ENCODE assay signal across 24 cellular contexts in the genomic region with DNA sequence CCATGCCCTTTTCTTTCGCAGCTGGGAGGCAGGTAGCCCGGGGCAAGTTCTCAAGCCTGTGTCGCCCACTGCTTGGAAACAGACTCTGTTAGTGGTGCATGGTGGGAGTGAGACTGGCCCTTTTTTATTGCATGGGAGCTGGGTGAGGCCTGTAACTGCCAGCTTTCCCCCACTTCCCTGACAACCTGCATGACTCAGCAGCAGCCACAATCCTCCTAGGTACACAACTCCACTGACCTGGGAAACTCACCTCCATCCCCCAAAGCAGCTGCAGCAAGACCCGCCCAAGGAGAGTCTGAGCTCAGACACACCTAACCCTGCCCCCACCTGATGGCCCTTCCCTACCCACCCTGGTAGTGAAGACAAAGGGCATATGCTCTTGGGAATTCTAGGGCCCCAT. TPM values are rescaled to one million over a fixed set of nuclear protein-coding genes. Genes with fewer than 3 reads are reported as not detected.
DNase-seq lines count a peak whose midpoint lies in the region; ATAC-seq, FAIRE-seq and TF ChIP-seq lines count a peak whose summit lies in the region.
"Had no signal": no experiment of that assay in that cellular context is flagged by ENCODE, and none has a peak within 500 bp of the region (broad histone marks: within the 10 kb centered on the region; RNA-seq: fewer than 3 reads in every experiment).

No MANE protein-coding gene starts in this region.

- CTCF ChIA-PET in A549 (lab: Yijun Ruan, JAX): interaction anchor here (1.8 to 2.1 kb wide), 2 partner anchors 36 to 57 kb away, joined by 8 to 9 read pairs; no protein-coding TSS in a partner anchor

- ATAC-seq in A549: no peak
- peak; percentile 46 for ATAC-seq in esophagus mucosa
- no peak for ATAC-seq in GM21515 (IDR thresholded peaks at IDR 0.05; ENCODE audit: unreplicated experiment)
- ATAC-seq in HG02973 (IDR thresholded peaks at IDR 0.05; ENCODE audit: unreplicated experiment): no peak
- no peak for ATAC-seq in GM18505 (IDR thresholded peaks at IDR 0.05; ENCODE audit: unreplicated experiment)
- ATAC-seq: activated CD4-positive, alpha-beta T cell treated with anti-CD3 and anti-CD28 coated beads for 36 hours; activated CD8-positive, alpha-beta memory T cell treated with anti-CD3 and anti-CD28 coated beads, Interleukin-2, amount 10 ng/mL, durations not matched to agents 7 days and 5 days; effector memory CD8-positive, alpha-beta T cell; Panc1; SK-N-SH treated with all-trans-retinoic acid at 6 μM for 48 hours had no signal

- no peak for TF ChIP-seq RAD21 in A549 (conservative IDR thresholded peaks at IDR 0.05 in 1 of 2, IDR thresholded peaks at IDR 0.05 in 1 of 2)

- H3K4me1 ChIP-seq in A549: peaks cover 8% of the 10 kb centered on the region
- H3K4me1 ChIP-seq: vagina had no signal

- H3K9me3 ChIP-seq in A549: no peaks in the 10 kb centered on the region
- H3K9me3 ChIP-seq: neutrophil, vagina had no signal

- peak overlapping the region; percentile 42; the same call in 2 of the 3 replicates for H3K4me2 ChIP-seq in A549

- POLR2A ChIA-PET in A549 (lab: Yijun Ruan, JAX): no interaction called here

- WGBS in A549 (ENCODE audit: missing lambda C conversion rate): 81% methylated on average over 3 of the region's 4 CpGs

- no peak for FAIRE-seq in A549 (lab: Jason Lieb, UNC)

- peak overlapping the region; percentile 44 to 74; a peak in 4 of 6 replicates for H3K27ac ChIP-seq in A549
- H3K27ac ChIP-seq: neutrophil, vagina had no signal

- TF ChIP-seq POLR2A in A549 (IDR thresholded peaks at IDR 0.05; ENCODE audit: low read length) (no peak), GM18505 (IDR thresholded peaks at IDR 0.05; ENCODE audit: borderline replicate concordance, extremely low read depth, insufficient read depth, insufficient read length) (no peak)

- DNase-seq in A549 (ENCODE audit: low read depth in 1 of 2, low spot score in 1 of 2): peak in 1 of 2 experiments; percentile 10
- peak; percentile 55 for DNase-seq in ELF-1 (ENCODE audit: low read depth, low spot score)
- DNase-seq in NCI-H226: peak; percentile 15
- DNase-seq in CD1c-positive myeloid dendritic cell (ENCODE audit: extremely low spot score): no peak
- DNase-seq: ACHN; activated CD4-positive, alpha-beta T cell treated with anti-CD3 and anti-CD28 coated beads for 36 hours; activated CD8-positive, alpha-beta memory T cell treated with anti-CD3 and anti-CD28 coated beads, Interleukin-2, amount 10 ng/mL, durations not matched to agents 7 days and 5 days; activated effector memory CD4-positive, alpha-beta T cell treated with anti-CD3 and anti-CD28 coated beads, Interleukin-2, amount 50 U/mL, for 16 hours; CD4-positive, alpha-beta memory T cell; central memory CD4-positive, alpha-beta T cell; effector memory CD8-positive, alpha-beta T cell; KG1; NCI-H1105; NCI-H510A treated with DMSO at 0.1 percent for 48 hours; retina had no signal

- TF ChIP-seq CTCF in A549 (IDR thresholded peaks at IDR 0.05): no peak

- no peak overlapping the region for H3K4me3 ChIP-seq in A549
- H3K4me3 ChIP-seq: vagina had no signal

- TF ChIP-seq EP300 in A549 (IDR thresholded peaks at IDR 0.05): no peak

TF ChIP-seq in A549, 52 proteins besides CTCF, POLR2A, EP300 and RAD21:
- TF ChIP-seq SREBF2 (IDR thresholded peaks at IDR 0.05): no peak
- peak; percentile 11 for TF ChIP-seq MAFK (IDR thresholded peaks at IDR 0.05; ENCODE audit: partially characterized antibody)
TF ChIP-seq in A549: peak in this region for 1.

RNA-seq across cellular contexts. Expression of a gene that starts 25.8 kb away (rescaled TPM):
- 44.0 and 49.5 TPM in 2 replicates for polyA plus RNA-seq in A549 (2011; rRNA removed)
- polyA plus RNA-seq in A549 (2012; cell fraction: cytosol; rRNA removed): 13.7 and 14.9 TPM in 2 replicates
- 5.1 and 6.7 TPM in 2 replicates for polyA plus RNA-seq in A549 (2012; cell fraction: nucleus; rRNA removed)
- 14.8 to 18.9 TPM (median 15.9 TPM) in 3 replicates for polyA plus RNA-seq in A549 (2017; fragmentation: RNase III; extraction: RNeasy Plus Mini Kit Qiagen cat#74134 plus additional on column Dnase treatment)
- 4.5 and 5.8 TPM in 2 replicates for polyA minus RNA-seq in A549 (2011; rRNA and poly(A)+ RNA removed)
- 16.6 TPM for total RNA-seq in esophagus mucosa

RNA-seq across cellular contexts. Expression of a gene that starts 26.0 kb away (rescaled TPM):
- 56.1 and 62.2 TPM in 2 replicates for polyA plus RNA-seq in A549 (2011; rRNA removed)
- polyA plus RNA-seq in A549 (2012; cell fraction: cytosol; rRNA removed): 20.0 and 23.1 TPM in 2 replicates
- polyA plus RNA-seq in A549 (2012; cell fraction: nucleus; rRNA removed): 28.9 and 32.4 TPM in 2 replicates
- polyA plus RNA-seq in A549 (2017; fragmentation: RNase III; extraction: RNeasy Plus Mini Kit Qiagen cat#74134 plus additional on column Dnase treatment): 34.0 to 36.3 TPM (median 34.2 TPM) in 3 replicates
- polyA minus RNA-seq in A549 (2011; rRNA and poly(A)+ RNA removed): 52.9 and 54.2 TPM in 2 replicates
- total RNA-seq in esophagus mucosa: 39.8 TPM

RNA-seq across cellular contexts. Expression of a gene that starts 40.6 kb away (rescaled TPM):
- polyA plus RNA-seq in A549 (2011; rRNA removed) (1.3 and 1.5 TPM in 2 replicates), A549 (2017; fragmentation: RNase III; extraction: RNeasy Plus Mini Kit Qiagen cat#74134 plus additional on column Dnase treatment) (0.46 to 0.65 TPM (median 0.63 TPM) in 3 replicates)
- 0.86 and 1.3 TPM in 2 replicates for polyA plus RNA-seq in A549 (2012; cell fraction: cytosol; rRNA removed)
- 0.66 and 1.1 TPM in 2 replicates for polyA plus RNA-seq in A549 (2012; cell fraction: nucleus; rRNA removed)
- polyA minus RNA-seq in A549 (2011; rRNA and poly(A)+ RNA removed): 0.29 and 0.58 TPM in 2 replicates
- total RNA-seq in esophagus mucosa: not detected
- total RNA-seq: CD4-positive, alpha-beta memory T cell; G401; vagina had no signal
- polyA plus RNA-seq: CD4-positive, alpha-beta memory T cell had no signal
